ENCODE assay signal across 15 cellular contexts in genomic region chr2:191272064-191272463, GRCh38. TPM values are rescaled to one million over a fixed set of nuclear protein-coding genes. Genes with fewer than 3 reads are reported as not detected.
DNase-seq lines count a peak whose midpoint lies in the region; ATAC-seq and TF ChIP-seq lines count a peak whose summit lies in the region.
"Had no signal": no experiment of that assay in that cellular context is flagged by ENCODE, and none has a peak within 500 bp of the region (broad histone marks: within the 10 kb centered on the region; RNA-seq: fewer than 3 reads in every experiment).

No MANE protein-coding gene starts in this region.

- H3K27ac ChIP-seq in right atrium auricular region (no peak overlapping the region), aorta (ENCODE audit: low read depth in 1 of 2, low read length in 2 of 2) (peak overlapping the region in 1 of 2 donors; percentile 89)
- H3K27ac ChIP-seq: BLaER1 treated with 17β-estradiol and CSF1 and Interleukin-3, amounts not matched to agents 10 nM and 100 nM; GM23248; HL-60 had no signal

- H3K27me3 ChIP-seq in right atrium auricular region (no peaks in the 10 kb centered on the region), aorta (ENCODE audit: control insufficient read depth in 1 of 2, insufficient read depth in 2 of 2, low read length in 1 of 2) (no peaks in the 10 kb centered on the region)
- H3K27me3 ChIP-seq: BLaER1 treated with 17β-estradiol and CSF1 and Interleukin-3, amounts not matched to agents 10 nM and 100 nM had no signal

- H3K4me1 ChIP-seq in right atrium auricular region (peaks cover 0 to 15% of the 10 kb centered on the region in 2 donors), aorta (ENCODE audit: control insufficient read depth in 1 of 2, insufficient read depth in 2 of 2, low read length in 2 of 2) (peaks cover 4 to 18% of the 10 kb centered on the region in 2 donors)

- H3K9me3 ChIP-seq in right atrium auricular region, result no peaks in the 10 kb centered on the region
- H3K9me3 ChIP-seq in aorta (ENCODE audit: control insufficient read depth, low read length), result no peaks in the 10 kb centered on the region

- no peaks in the 10 kb centered on the region for H3K36me3 Mint-ChIP-seq in naive B cell
- H3K36me3 Mint-ChIP-seq: CD4-positive, CD25-positive, alpha-beta regulatory T cell had no signal

- H3K4me3 ChIP-seq in right atrium auricular region, result no peak overlapping the region
- H3K4me3 ChIP-seq in aorta (ENCODE audit: low read length in 2 of 2), result no peak overlapping the region
- H3K4me3 ChIP-seq: BLaER1 treated with 17β-estradiol and CSF1 and Interleukin-3, amounts not matched to agents 10 nM and 100 nM; GM23248 had no signal

- peak; percentile 38 for ATAC-seq in left ventricle myocardium superior
- no peak for ATAC-seq in naive B cell (ENCODE audit: low read depth in 2 of 2)
- peak; percentile 47 for ATAC-seq in aorta (ENCODE audit: low FRiP score)
- ATAC-seq in GM21360 (IDR thresholded peaks at IDR 0.05; ENCODE audit: unreplicated experiment), result no peak
- ATAC-seq: HCT116 had no signal

- no peak for TF ChIP-seq CTCF in right atrium auricular region (IDR thresholded peaks at IDR 0.05)

- H3K4me1 Mint-ChIP-seq in naive B cell, result peaks cover 50 to 79% (median 60%) of the 10 kb centered on the region in 3 donors
- H3K4me1 Mint-ChIP-seq: CD4-positive, CD25-positive, alpha-beta regulatory T cell had no signal

- intact Hi-C loops in left ventricle myocardium superior (cut with micrococcal nuclease), result no loop called here
- intact Hi-C loops in aorta (cut with DNase I), result no loop called here

- peak; percentile 12 for DNase-seq in NOMO-1 treated with DMSO at 0.1 percent for 48 hours (lab: John Stamatoyannopoulos, UW; ENCODE audit: unreplicated experiment)
- DNase-seq in NOMO-1 treated with dmso at 0.1 percent for 144 hours (lab: John Stamatoyannopoulos, UW; ENCODE audit: unreplicated experiment), result no peak
- no peak for DNase-seq in left ventricle myocardium superior
- DNase-seq in right atrium auricular region (ENCODE audit: low spot score), result no peak
- no peak for DNase-seq in naive B cell
- DNase-seq in aorta, result no peak
- no peak for DNase-seq in NCI-H128 (lab: John Stamatoyannopoulos, UW; ENCODE audit: unreplicated experiment)
- DNase-seq: 8988T; AML-193; CD4-positive, CD25-positive, alpha-beta regulatory T cell; GM23248 had no signal

- peak overlapping the region in 5 of 8 donors; percentile 35 to 84 (median 59) for H3K4me3 Mint-ChIP-seq in naive B cell
- H3K4me3 Mint-ChIP-seq: CD4-positive, CD25-positive, alpha-beta regulatory T cell had no signal

- H3K9me3 Mint-ChIP-seq in naive B cell, result no peaks in the 10 kb centered on the region
- H3K9me3 Mint-ChIP-seq: CD4-positive, CD25-positive, alpha-beta regulatory T cell had no signal

- no peaks in the 10 kb centered on the region for H3K27me3 Mint-ChIP-seq in naive B cell

- H3K36me3 ChIP-seq in right atrium auricular region (no peaks in the 10 kb centered on the region), aorta (ENCODE audit: control insufficient read depth in 1 of 2, insufficient read depth in 2 of 2, low read length in 1 of 2) (no peaks in the 10 kb centered on the region)

- 13 to 16% methylated on average over 2 of the region's 2 CpGs for WGBS in aorta, 2 donors

- H3K27ac Mint-ChIP-seq in naive B cell, result peak overlapping the region in 5 of 6 donors; percentile 18 to 66 (median 55)
- H3K27ac Mint-ChIP-seq: CD4-positive, CD25-positive, alpha-beta regulatory T cell had no signal

RNA-seq across cellular contexts. Expression of gene MYO1B, which starts 26.9 kb away (rescaled TPM):
- total RNA-seq in left ventricle myocardium superior (16.0 TPM), right atrium auricular region (10 to 100 TPM; 11.6 to 14.7 TPM), aorta (10 to 100 TPM; 61.1 to 86.4 TPM)
- polyA plus RNA-seq in naive B cell (ENCODE audit: low read depth in 6 of 6) (10 to 100 TPM in 5 of 6 donors, 1 to 10 TPM in 1; 4.6 to 25.4 (median 13.1) TPM), aorta (10 to 100 TPM; 14.1 to 51.6 TPM)
- total RNA-seq: CD4-positive, CD25-positive, alpha-beta regulatory T cell had no signal
- polyA plus RNA-seq: CD4-positive, CD25-positive, alpha-beta regulatory T cell had no signal

Comparison
In these comparisons a context has a peak if more than half of its experiments do, and no peak if none do; other contexts are left out.
1. ATAC-seq: peak in left ventricle myocardium superior (single experiment) and aorta (single experiment); none in naive B cell (0 of 2) and GM21360 (single experiment).